29 cellular contexts compared by ENCODE assay signal in genomic region chr2:4828682-4829374, GRCh38.
"Had no signal": no experiment of that assay in that cellular context is flagged by ENCODE, and none has a peak within 500 bp of the region (broad histone marks: within the 10 kb centered on the region; RNA-seq: fewer than 3 reads in every experiment).

No MANE protein-coding gene starts in this region.

- H3K27me3 Mint-ChIP-seq: effector memory CD8-positive, alpha-beta T cell; memory B cell had no signal

- H3K9me3 ChIP-seq: gastroesophageal sphincter, heart left ventricle, lower lobe of right lung had no signal

- ATAC-seq: effector memory CD8-positive, alpha-beta T cell; esophagus mucosa; foreskin keratinocyte; gastroesophageal sphincter; heart left ventricle; left colon; left lobe of liver; left ventricle myocardium superior; lower lobe of right lung; mucosa of descending colon had no signal

- H3K27ac ChIP-seq: coronary artery, dorsolateral prefrontal cortex, epithelial cell of prostate, foreskin keratinocyte, gastroesophageal sphincter, heart left ventricle, hepatocyte, lower lobe of right lung had no signal

- H2AFZ ChIP-seq: hepatocyte had no signal

- H3K36me3 Mint-ChIP-seq: immature natural killer cell, memory B cell, mesothelial cell of epicardium had no signal

- FAIRE-seq: colon, endometrium, frontal cortex, kidney had no signal

- H3K36me3 ChIP-seq: gastroesophageal sphincter, heart left ventricle, lower lobe of right lung had no signal

- H3K4me1 Mint-ChIP-seq: endodermal cell, immature natural killer cell, memory B cell, mesothelial cell of epicardium had no signal

- H3K4me1 ChIP-seq: foreskin keratinocyte, gastroesophageal sphincter, heart left ventricle, lower lobe of right lung had no signal

- H3K4me3 Mint-ChIP-seq: effector memory CD8-positive, alpha-beta T cell; endodermal cell; immature natural killer cell; memory B cell; mesothelial cell of epicardium had no signal

- H3K79me2 ChIP-seq: hepatocyte had no signal

- H3K4me2 ChIP-seq: hepatocyte had no signal

- H3K4me3 ChIP-seq: coronary artery, dorsolateral prefrontal cortex, gastroesophageal sphincter, heart left ventricle, hepatocyte, lower lobe of right lung, mucosa of descending colon had no signal

- H3K27me3 ChIP-seq: foreskin keratinocyte, gastroesophageal sphincter, heart left ventricle, hepatocyte had no signal

- H3K9me3 Mint-ChIP-seq: endodermal cell, memory B cell, mesothelial cell of epicardium had no signal

- H3K27ac Mint-ChIP-seq: effector memory CD8-positive, alpha-beta T cell; endodermal cell; immature natural killer cell; memory B cell; mesothelial cell of epicardium had no signal

- DNase-seq: dermis blood vessel endothelial cell; dorsolateral prefrontal cortex; effector CD8-positive, alpha-beta T cell; effector memory CD8-positive, alpha-beta T cell; endodermal cell; erythroblast; foreskin keratinocyte; heart left ventricle; hypothalamus; immature natural killer cell; islet precursor cell; kidney; kidney glomerular epithelial cell; left colon; left ventricle myocardium superior; lower lobe of right lung; mesendoderm; mucosa of descending colon had no signal
